8 cellular contexts compared by ENCODE assay signal in the genomic region with DNA sequence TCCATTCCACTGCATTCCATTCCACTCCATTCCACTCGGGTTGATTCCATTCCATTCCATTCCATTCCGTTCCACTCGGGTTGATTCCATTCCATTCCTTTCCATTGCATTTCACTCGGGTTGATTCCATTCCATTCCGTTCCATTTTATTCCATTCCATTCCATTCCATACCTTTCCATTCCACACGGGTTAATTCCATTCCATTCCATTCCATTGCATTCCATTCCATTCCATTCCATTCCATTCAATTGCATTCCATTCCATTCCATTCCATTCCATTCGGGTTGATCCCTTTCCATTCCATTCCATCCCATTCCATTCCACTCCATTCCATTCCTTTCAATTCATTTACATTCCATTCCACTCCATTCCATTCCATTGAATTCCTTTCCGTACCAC.
A peak's percentile ranks its signal among the peaks of the same experiment; 100 is the strongest.
DNase-seq lines count a peak whose midpoint lies in the region; ATAC-seq and TF ChIP-seq lines count a peak whose summit lies in the region.
"Not testable (repeated sequence)": the region's sequence is repeated elsewhere in the genome, so short reads cannot be mapped to it uniquely, and the experiment has no call there.

No MANE protein-coding gene starts in this region.

- 52 to 56% methylated on average over 8 of the region's 8 CpGs for WGBS in gastroesophageal sphincter (ENCODE audit: low coverage in 1 of 2), 2 donors

- H3K9ac ChIP-seq in HUES48 (ENCODE audit: low read depth, low read length), result not testable (repeated sequence)

- H3K4me3 ChIP-seq in HUES48 (ENCODE audit: low read depth, low read length), result peak overlapping the region; percentile 34; the same call in 1 of the 2 replicates
- not testable (repeated sequence) for H3K4me3 ChIP-seq in gastroesophageal sphincter, lower lobe of right lung

- H3K27ac Mint-ChIP-seq in activated T-helper 17 cell treated with anti-CD3 and anti-CD28 coated beads, Interleukin-2, amount 50 U/mL, for 72 hours; stimulated activated effector memory CD8-positive, alpha-beta T cell treated with anti-CD3 and anti-CD28 coated beads, Interleukin-12 subunit alpha, Interleukin-12 subunit beta, amount 100 ng/mL, for 72 hours: not testable (repeated sequence)

- H3K27ac ChIP-seq in HUES48 (ENCODE audit: low read depth, low read length); gastroesophageal sphincter; lower lobe of right lung: not testable (repeated sequence)

- not testable (repeated sequence) for H3K36me3 Mint-ChIP-seq in activated T-helper 17 cell treated with anti-CD3 and anti-CD28 coated beads, Interleukin-2, amount 50 U/mL, for 72 hours (ENCODE audit: low read depth); stimulated activated effector memory CD8-positive, alpha-beta T cell treated with anti-CD3 and anti-CD28 coated beads, Interleukin-12 subunit alpha, Interleukin-12 subunit beta, amount 100 ng/mL, for 72 hours

- H3K9me3 ChIP-seq in HUES48 (ENCODE audit: control insufficient read depth, insufficient read depth, low read length) (peaks cover 82% of the 10 kb centered on the region), gastroesophageal sphincter (peaks cover 0 to 32% (median 0%) of the 10 kb centered on the region in 3 donors), lower lobe of right lung (peaks cover 32% of the 10 kb centered on the region)

- not testable (repeated sequence) for TF ChIP-seq EP300 in gastroesophageal sphincter (IDR thresholded peaks at IDR 0.05)

- intact Hi-C loops in lower lobe of right lung (cut with DNase I), result not testable (repeated sequence)

- peak; percentile 45 for DNase-seq in EH (ENCODE audit: low read depth)
- DNase-seq in lower lobe of right lung; stimulated activated effector memory CD8-positive, alpha-beta T cell treated with anti-CD3 and anti-CD28 coated beads, Interleukin-12 subunit alpha, Interleukin-12 subunit beta, amount 100 ng/mL, for 72 hours (ENCODE audit: low spot score in 2 of 2): not testable (repeated sequence)

- not testable (repeated sequence) for H3K27me3 Mint-ChIP-seq in activated T-helper 17 cell treated with anti-CD3 and anti-CD28 coated beads, Interleukin-2, amount 50 U/mL, for 72 hours

- H3K4me1 Mint-ChIP-seq in activated T-helper 17 cell treated with anti-CD3 and anti-CD28 coated beads, Interleukin-2, amount 50 U/mL, for 72 hours, result peaks cover 11% of the 10 kb centered on the region
- peaks cover 17% of the 10 kb centered on the region for H3K4me1 Mint-ChIP-seq in stimulated activated effector memory CD8-positive, alpha-beta T cell treated with anti-CD3 and anti-CD28 coated beads, Interleukin-12 subunit alpha, Interleukin-12 subunit beta, amount 100 ng/mL, for 72 hours

- not testable (repeated sequence) for TF ChIP-seq POLR2A in gastroesophageal sphincter (IDR thresholded peaks at IDR 0.05)

- peaks cover 31% of the 10 kb centered on the region for H3K9me3 Mint-ChIP-seq in activated T-helper 17 cell treated with anti-CD3 and anti-CD28 coated beads, Interleukin-2, amount 50 U/mL, for 72 hours
- peaks cover 47% of the 10 kb centered on the region for H3K9me3 Mint-ChIP-seq in stimulated activated effector memory CD8-positive, alpha-beta T cell treated with anti-CD3 and anti-CD28 coated beads, Interleukin-12 subunit alpha, Interleukin-12 subunit beta, amount 100 ng/mL, for 72 hours

- not testable (repeated sequence) for H3K27me3 ChIP-seq in HUES48 (ENCODE audit: control insufficient read depth, insufficient read depth, low read length); gastroesophageal sphincter; lower lobe of right lung (ENCODE audit: low read depth)

- not testable (repeated sequence) for TF ChIP-seq CTCF in gastroesophageal sphincter (IDR thresholded peaks at IDR 0.05); lower lobe of right lung (IDR thresholded peaks at IDR 0.05)

- H3K36me3 ChIP-seq in HUES48 (ENCODE audit: control insufficient read depth, insufficient read depth, low read length); gastroesophageal sphincter; lower lobe of right lung: not testable (repeated sequence)

- H3K4me1 ChIP-seq in HUES48 (ENCODE audit: control insufficient read depth, insufficient read depth, low read length); gastroesophageal sphincter; lower lobe of right lung: not testable (repeated sequence)

- peak; percentile 30 for ATAC-seq in GM21381 (IDR thresholded peaks at IDR 0.05; ENCODE audit: unreplicated experiment)
- peak; percentile 34 for ATAC-seq in HG02970 (IDR thresholded peaks at IDR 0.05; ENCODE audit: low FRiP score, unreplicated experiment)
- ATAC-seq in activated T-helper 17 cell treated with anti-CD3 and anti-CD28 coated beads, Interleukin-2, amount 50 U/mL, for 72 hours (replicated peaks), result peak; percentile 61
- peak; percentile 45 for ATAC-seq in gastroesophageal sphincter
- peak; percentile 68 to 74 for ATAC-seq in lower lobe of right lung
- ATAC-seq in stimulated activated effector memory CD8-positive, alpha-beta T cell treated with anti-CD3 and anti-CD28 coated beads, Interleukin-12 subunit alpha, Interleukin-12 subunit beta, amount 100 ng/mL, for 72 hours, result peak; percentile 66

- not testable (repeated sequence) for H3K4me3 Mint-ChIP-seq in activated T-helper 17 cell treated with anti-CD3 and anti-CD28 coated beads, Interleukin-2, amount 50 U/mL, for 72 hours; stimulated activated effector memory CD8-positive, alpha-beta T cell treated with anti-CD3 and anti-CD28 coated beads, Interleukin-12 subunit alpha, Interleukin-12 subunit beta, amount 100 ng/mL, for 72 hours
